In genomic region chr7:44574286-44574872, GRCh38 we compare ENCODE assay signal across 8 cellular contexts. TPM values are rescaled to one million over a fixed set of nuclear protein-coding genes. Genes with fewer than 3 reads are reported as not detected.
DNase-seq lines count a peak whose midpoint lies in the region; FAIRE-seq and TF ChIP-seq lines count a peak whose summit lies in the region.

No MANE protein-coding gene starts in this region.

- no peak for FAIRE-seq in kidney (lab: Jason Lieb, UNC)

- peak overlapping the region; percentile 93 for H3K27ac Mint-ChIP-seq in activated naive CD4-positive, alpha-beta T cell treated with anti-CD3 and anti-CD28 coated beads for 36 hours
- H3K27ac Mint-ChIP-seq in activated T-helper 2 cell treated with anti-CD3 and anti-CD28 coated beads, Interferon-gamma antibody, Interleukin-2, Interleukin-4, amounts not matched to agents 10 μg/mL and 5 μg/mL and 100 μg/mL, durations not matched to agents 14 hours and 24 hours and 36 hours: peak overlapping the region; percentile 85

- intact Hi-C loops in activated naive CD4-positive, alpha-beta T cell treated with anti-CD3 and anti-CD28 coated beads for 36 hours (cut with micrococcal nuclease): loop anchor here (1.0 to 5.0 kb wide), 2 partner anchors 8 to 492 kb away; partner anchors contain the start of genes POLM and TMED4
- intact Hi-C loops in activated T-helper 2 cell treated with anti-CD3 and anti-CD28 coated beads, Interferon-gamma antibody, Interleukin-2, Interleukin-4, amounts not matched to agents 10 μg/mL and 5 μg/mL and 100 μg/mL, durations not matched to agents 14 hours and 24 hours and 36 hours (cut with micrococcal nuclease): no loop called here
- intact Hi-C loops in kidney (cut with DNase I) (no loop called here), tibial artery (cut with DNase I; ENCODE audit: low total_unique reads) (no loop called here)

- H3K27me3 ChIP-seq in tibial artery: no peaks in the 10 kb centered on the region

- H3K9me3 Mint-ChIP-seq in activated naive CD4-positive, alpha-beta T cell treated with anti-CD3 and anti-CD28 coated beads for 36 hours: no peaks in the 10 kb centered on the region
- H3K9me3 Mint-ChIP-seq in activated T-helper 2 cell treated with anti-CD3 and anti-CD28 coated beads, Interferon-gamma antibody, Interleukin-2, Interleukin-4, amounts not matched to agents 10 μg/mL and 5 μg/mL and 100 μg/mL, durations not matched to agents 14 hours and 24 hours and 36 hours: no peaks in the 10 kb centered on the region

- peaks cover 62% of the 10 kb centered on the region for H3K36me3 Mint-ChIP-seq in activated naive CD4-positive, alpha-beta T cell treated with anti-CD3 and anti-CD28 coated beads for 36 hours (ENCODE audit: low read depth)
- H3K36me3 Mint-ChIP-seq in activated T-helper 2 cell treated with anti-CD3 and anti-CD28 coated beads, Interferon-gamma antibody, Interleukin-2, Interleukin-4, amounts not matched to agents 10 μg/mL and 5 μg/mL and 100 μg/mL, durations not matched to agents 14 hours and 24 hours and 36 hours (ENCODE audit: low read depth): peaks cover 76% of the 10 kb centered on the region

- H3K36me3 ChIP-seq in kidney (ENCODE audit: control insufficient read depth in 1 of 2, insufficient read depth in 2 of 2, low read length in 2 of 2) (peaks cover 38 to 52% of the 10 kb centered on the region in 2 donors), tibial artery (peaks cover 36 to 65% (median 52%) of the 10 kb centered on the region in 3 donors)

- CTCF ChIA-PET in activated naive CD4-positive, alpha-beta T cell treated with anti-CD3 and anti-CD28 coated beads for 36 hours (lab: Charles Lee): interaction anchor here (0.6 to 5.1 kb wide), 5 partner anchors 9 to 543 kb away, joined by 3 to 34 read pairs (median 4); no protein-coding TSS in a partner anchor

- H3K27ac ChIP-seq in kidney (ENCODE audit: low read depth in 2 of 2, low read length in 2 of 2) (peak overlapping the region; percentile 47 to 88), tibial artery (peak overlapping the region; percentile 94)

- peaks cover 20 to 24% of the 10 kb centered on the region in 2 donors for H3K4me1 ChIP-seq in kidney (ENCODE audit: control insufficient read depth in 1 of 2, insufficient read depth in 1 of 2, low read depth in 1 of 2, low read length in 2 of 2)
- H3K4me1 ChIP-seq in tibial artery: peaks cover 0 to 26% (median 22%) of the 10 kb centered on the region in 4 donors

- peaks cover 52% of the 10 kb centered on the region for H3K4me1 Mint-ChIP-seq in activated naive CD4-positive, alpha-beta T cell treated with anti-CD3 and anti-CD28 coated beads for 36 hours (ENCODE audit: low read depth)
- peaks cover 29% of the 10 kb centered on the region for H3K4me1 Mint-ChIP-seq in activated T-helper 2 cell treated with anti-CD3 and anti-CD28 coated beads, Interferon-gamma antibody, Interleukin-2, Interleukin-4, amounts not matched to agents 10 μg/mL and 5 μg/mL and 100 μg/mL, durations not matched to agents 14 hours and 24 hours and 36 hours (ENCODE audit: low read depth)

- no peaks in the 10 kb centered on the region for H3K9me3 ChIP-seq in kidney (ENCODE audit: control insufficient read depth in 1 of 2, low read length in 2 of 2)
- no peaks in the 10 kb centered on the region for H3K9me3 ChIP-seq in tibial artery

- H3K27me3 Mint-ChIP-seq in activated naive CD4-positive, alpha-beta T cell treated with anti-CD3 and anti-CD28 coated beads for 36 hours (ENCODE audit: low read depth): no peaks in the 10 kb centered on the region
- no peaks in the 10 kb centered on the region for H3K27me3 Mint-ChIP-seq in activated T-helper 2 cell treated with anti-CD3 and anti-CD28 coated beads, Interferon-gamma antibody, Interleukin-2, Interleukin-4, amounts not matched to agents 10 μg/mL and 5 μg/mL and 100 μg/mL, durations not matched to agents 14 hours and 24 hours and 36 hours (ENCODE audit: low read depth)

- H3K4me3 Mint-ChIP-seq in activated naive CD4-positive, alpha-beta T cell treated with anti-CD3 and anti-CD28 coated beads for 36 hours: peak overlapping the region; percentile 96
- peak overlapping the region; percentile 90 for H3K4me3 Mint-ChIP-seq in activated T-helper 2 cell treated with anti-CD3 and anti-CD28 coated beads, Interferon-gamma antibody, Interleukin-2, Interleukin-4, amounts not matched to agents 10 μg/mL and 5 μg/mL and 100 μg/mL, durations not matched to agents 14 hours and 24 hours and 36 hours (ENCODE audit: low read depth)

- peak overlapping the region; percentile 13 to 88 for H3K9ac ChIP-seq in kidney (ENCODE audit: low read length in 2 of 2)

- no peak for TF ChIP-seq CTCF in kidney (IDR thresholded peaks at IDR 0.05; ENCODE audit: borderline replicate concordance, extremely low read depth, insufficient read depth)
- TF ChIP-seq CTCF in tibial artery (IDR thresholded peaks at IDR 0.05): no peak

- peak overlapping the region; percentile 90 to 95 for H3K4me3 ChIP-seq in kidney (ENCODE audit: low read length in 2 of 2)
- peak overlapping the region; percentile 79 to 99 for H3K4me3 ChIP-seq in tibial artery

- DNase-seq in activated naive CD4-positive, alpha-beta T cell treated with anti-CD3 and anti-CD28 coated beads for 36 hours: no peak
- DNase-seq in activated naive CD4-positive, alpha-beta T cell treated with Interleukin-2 at 50 U/mL for 16 hours: no peak
- no peak for DNase-seq in activated T-helper 2 cell treated with anti-CD3 and anti-CD28 coated beads, Interferon-gamma antibody, Interleukin-2, Interleukin-4, amounts not matched to agents 10 μg/mL and 5 μg/mL and 100 μg/mL, durations not matched to agents 14 hours and 24 hours and 36 hours (ENCODE audit: low spot score)
- DNase-seq in kidney (no peak), tibial artery (no peak), NOMO-1 treated with DMSO at 0.1 percent for 48 hours (lab: John Stamatoyannopoulos, UW; ENCODE audit: unreplicated experiment) (no peak), T-helper 9 cell (no peak)
- no peak for DNase-seq in stimulated activated CD8-positive, alpha-beta memory T cell treated with anti-CD3 and anti-CD28 coated beads, Interleukin-4, amount 100 ng/mL, for 48 hours

RNA-seq across cellular contexts. Expression of gene DDX56, which starts 0.7 kb away (rescaled TPM):
- total RNA-seq in activated naive CD4-positive, alpha-beta T cell treated with anti-CD3 and anti-CD28 coated beads for 36 hours: 10 to 100 TPM; 65.8 to 74.0 TPM
- 131 and 135 TPM in 2 replicates for total RNA-seq in activated T-helper 2 cell treated with anti-CD3 and anti-CD28 coated beads, Interferon-gamma antibody, Interleukin-2, Interleukin-4, amounts not matched to agents 10 μg/mL and 5 μg/mL and 100 μg/mL, durations not matched to agents 14 hours and 24 hours and 36 hours
- total RNA-seq in kidney: 62.0 TPM
- polyA plus RNA-seq in kidney (ENCODE audit: insufficient read depth, low read depth, low replicate concordance): 83.6 TPM

RNA-seq across cellular contexts. Expression of gene TMED4, which starts 7.7 kb away (rescaled TPM):
- total RNA-seq in activated naive CD4-positive, alpha-beta T cell treated with anti-CD3 and anti-CD28 coated beads for 36 hours: 10 to 100 TPM; 77.3 to 81.8 TPM
- 70.3 and 75.1 TPM in 2 replicates for total RNA-seq in activated T-helper 2 cell treated with anti-CD3 and anti-CD28 coated beads, Interferon-gamma antibody, Interleukin-2, Interleukin-4, amounts not matched to agents 10 μg/mL and 5 μg/mL and 100 μg/mL, durations not matched to agents 14 hours and 24 hours and 36 hours
- total RNA-seq in kidney: 105 TPM
- polyA plus RNA-seq in kidney (ENCODE audit: insufficient read depth, low read depth, low replicate concordance): 138 TPM

RNA-seq across cellular contexts. Expression of gene OGDH, which starts 32.0 kb away (rescaled TPM):
- total RNA-seq in activated naive CD4-positive, alpha-beta T cell treated with anti-CD3 and anti-CD28 coated beads for 36 hours: 10 to 100 TPM; 73.9 to 78.4 TPM
- total RNA-seq in activated T-helper 2 cell treated with anti-CD3 and anti-CD28 coated beads, Interferon-gamma antibody, Interleukin-2, Interleukin-4, amounts not matched to agents 10 μg/mL and 5 μg/mL and 100 μg/mL, durations not matched to agents 14 hours and 24 hours and 36 hours: 105 and 109 TPM in 2 replicates
- total RNA-seq in kidney: 132 TPM
- 108 TPM for polyA plus RNA-seq in kidney (ENCODE audit: insufficient read depth, low read depth, low replicate concordance)

RNA-seq across cellular contexts. Expression of gene NPC1L1, which starts 33.2 kb away (rescaled TPM):
- total RNA-seq in activated naive CD4-positive, alpha-beta T cell treated with anti-CD3 and anti-CD28 coated beads for 36 hours: not detected
- total RNA-seq in activated T-helper 2 cell treated with anti-CD3 and anti-CD28 coated beads, Interferon-gamma antibody, Interleukin-2, Interleukin-4, amounts not matched to agents 10 μg/mL and 5 μg/mL and 100 μg/mL, durations not matched to agents 14 hours and 24 hours and 36 hours: not detected in 2 replicates
- 0.88 TPM for total RNA-seq in kidney
- polyA plus RNA-seq in kidney (ENCODE audit: insufficient read depth, low read depth, low replicate concordance): 2.4 TPM
